In the genomic region with DNA sequence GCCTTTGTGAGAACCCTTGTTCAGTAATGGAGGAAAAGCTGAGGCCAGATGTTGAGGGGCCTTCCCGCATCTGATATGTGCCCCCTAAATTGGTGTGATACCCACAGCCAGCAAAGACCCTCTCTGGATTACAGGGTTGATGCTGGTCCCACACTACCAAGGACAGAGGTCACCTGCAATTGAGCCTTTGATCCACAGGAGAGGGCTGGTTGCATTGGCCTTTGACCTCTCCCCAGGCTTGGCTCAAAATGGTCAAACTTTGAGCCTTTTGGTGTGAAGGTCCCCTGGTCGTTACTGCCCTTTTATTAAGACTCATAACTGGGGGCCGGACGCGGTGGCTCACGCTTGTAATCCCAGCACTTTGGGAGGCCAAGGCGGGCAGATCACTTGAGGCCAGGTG, we compare ENCODE assay signal across 2 cellular contexts.
TF ChIP-seq lines count a peak whose summit lies in the region.

No MANE protein-coding gene starts in this region.

TF ChIP-seq in HEK293, 187 proteins besides CTCF, POLR2A, EP300 and RAD21:
- TF ChIP-seq ZNF211 (tag by site-specific recombination; IDR thresholded peaks at IDR 0.05; ENCODE audit: low read depth) = no peak
- TF ChIP-seq, protein P1, sequence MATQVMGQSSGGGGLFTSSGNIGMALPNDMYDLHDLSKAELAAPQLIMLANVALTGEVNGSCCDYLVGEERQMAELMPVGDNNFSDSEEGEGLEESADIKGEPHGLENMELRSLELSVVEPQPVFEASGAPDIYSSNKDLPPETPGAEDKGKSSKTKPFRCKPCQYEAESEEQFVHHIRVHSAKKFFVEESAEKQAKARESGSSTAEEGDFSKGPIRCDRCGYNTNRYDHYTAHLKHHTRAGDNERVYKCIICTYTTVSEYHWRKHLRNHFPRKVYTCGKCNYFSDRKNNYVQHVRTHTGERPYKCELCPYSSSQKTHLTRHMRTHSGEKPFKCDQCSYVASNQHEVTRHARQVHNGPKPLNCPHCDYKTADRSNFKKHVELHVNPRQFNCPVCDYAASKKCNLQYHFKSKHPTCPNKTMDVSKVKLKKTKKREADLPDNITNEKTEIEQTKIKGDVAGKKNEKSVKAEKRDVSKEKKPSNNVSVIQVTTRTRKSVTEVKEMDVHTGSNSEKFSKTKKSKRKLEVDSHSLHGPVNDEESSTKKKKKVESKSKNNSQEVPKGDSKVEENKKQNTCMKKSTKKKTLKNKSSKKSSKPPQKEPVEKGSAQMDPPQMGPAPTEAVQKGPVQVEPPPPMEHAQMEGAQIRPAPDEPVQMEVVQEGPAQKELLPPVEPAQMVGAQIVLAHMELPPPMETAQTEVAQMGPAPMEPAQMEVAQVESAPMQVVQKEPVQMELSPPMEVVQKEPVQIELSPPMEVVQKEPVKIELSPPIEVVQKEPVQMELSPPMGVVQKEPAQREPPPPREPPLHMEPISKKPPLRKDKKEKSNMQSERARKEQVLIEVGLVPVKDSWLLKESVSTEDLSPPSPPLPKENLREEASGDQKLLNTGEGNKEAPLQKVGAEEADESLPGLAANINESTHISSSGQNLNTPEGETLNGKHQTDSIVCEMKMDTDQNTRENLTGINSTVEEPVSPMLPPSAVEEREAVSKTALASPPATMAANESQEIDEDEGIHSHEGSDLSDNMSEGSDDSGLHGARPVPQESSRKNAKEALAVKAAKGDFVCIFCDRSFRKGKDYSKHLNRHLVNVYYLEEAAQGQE (tag by site-specific recombination; IDR thresholded peaks at IDR 0.05) = peak; percentile 39; the same call in 1 of the 2 replicates
TF ChIP-seq in HEK293: peak in this region for 1.

TF ChIP-seq in K562, 482 proteins besides CTCF, POLR2A, EP300 and RAD21:
- TF ChIP-seq, protein P2, sequence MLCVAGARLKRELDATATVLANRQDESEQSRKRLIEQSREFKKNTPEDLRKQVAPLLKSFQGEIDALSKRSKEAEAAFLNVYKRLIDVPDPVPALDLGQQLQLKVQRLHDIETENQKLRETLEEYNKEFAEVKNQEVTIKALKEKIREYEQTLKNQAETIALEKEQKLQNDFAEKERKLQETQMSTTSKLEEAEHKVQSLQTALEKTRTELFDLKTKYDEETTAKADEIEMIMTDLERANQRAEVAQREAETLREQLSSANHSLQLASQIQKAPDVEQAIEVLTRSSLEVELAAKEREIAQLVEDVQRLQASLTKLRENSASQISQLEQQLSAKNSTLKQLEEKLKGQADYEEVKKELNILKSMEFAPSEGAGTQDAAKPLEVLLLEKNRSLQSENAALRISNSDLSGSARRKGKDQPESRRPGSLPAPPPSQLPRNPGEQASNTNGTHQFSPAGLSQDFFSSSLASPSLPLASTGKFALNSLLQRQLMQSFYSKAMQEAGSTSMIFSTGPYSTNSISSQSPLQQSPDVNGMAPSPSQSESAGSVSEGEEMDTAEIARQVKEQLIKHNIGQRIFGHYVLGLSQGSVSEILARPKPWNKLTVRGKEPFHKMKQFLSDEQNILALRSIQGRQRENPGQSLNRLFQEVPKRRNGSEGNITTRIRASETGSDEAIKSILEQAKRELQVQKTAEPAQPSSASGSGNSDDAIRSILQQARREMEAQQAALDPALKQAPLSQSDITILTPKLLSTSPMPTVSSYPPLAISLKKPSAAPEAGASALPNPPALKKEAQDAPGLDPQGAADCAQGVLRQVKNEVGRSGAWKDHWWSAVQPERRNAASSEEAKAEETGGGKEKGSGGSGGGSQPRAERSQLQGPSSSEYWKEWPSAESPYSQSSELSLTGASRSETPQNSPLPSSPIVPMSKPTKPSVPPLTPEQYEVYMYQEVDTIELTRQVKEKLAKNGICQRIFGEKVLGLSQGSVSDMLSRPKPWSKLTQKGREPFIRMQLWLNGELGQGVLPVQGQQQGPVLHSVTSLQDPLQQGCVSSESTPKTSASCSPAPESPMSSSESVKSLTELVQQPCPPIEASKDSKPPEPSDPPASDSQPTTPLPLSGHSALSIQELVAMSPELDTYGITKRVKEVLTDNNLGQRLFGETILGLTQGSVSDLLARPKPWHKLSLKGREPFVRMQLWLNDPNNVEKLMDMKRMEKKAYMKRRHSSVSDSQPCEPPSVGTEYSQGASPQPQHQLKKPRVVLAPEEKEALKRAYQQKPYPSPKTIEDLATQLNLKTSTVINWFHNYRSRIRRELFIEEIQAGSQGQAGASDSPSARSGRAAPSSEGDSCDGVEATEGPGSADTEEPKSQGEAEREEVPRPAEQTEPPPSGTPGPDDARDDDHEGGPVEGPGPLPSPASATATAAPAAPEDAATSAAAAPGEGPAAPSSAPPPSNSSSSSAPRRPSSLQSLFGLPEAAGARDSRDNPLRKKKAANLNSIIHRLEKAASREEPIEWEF (CRISPR knock-in tag; IDR thresholded peaks at IDR 0.05) = no peak
- TF ChIP-seq NR2C2 (CRISPR knock-in tag; IDR thresholded peaks at IDR 0.05) = no peak
- peak; percentile 15; the same call in 1 of the 2 replicates for TF ChIP-seq NR2C2 (tag; IDR thresholded peaks at IDR 0.05)
- no peak for TF ChIP-seq ZSCAN32 (CRISPR knock-in tag; IDR thresholded peaks at IDR 0.05)
- TF ChIP-seq ZNF174 (CRISPR knock-in tag; IDR thresholded peaks at IDR 0.05) = no peak
- 0 out of 2 replicates have a peak, but pooled peaks have one; percentile 50 for TF ChIP-seq NR2C1 (IDR thresholded peaks at IDR 0.05)
- peak; percentile 70 for TF ChIP-seq NR2C1 (tag; IDR thresholded peaks at IDR 0.05)
- TF ChIP-seq, protein P3, sequence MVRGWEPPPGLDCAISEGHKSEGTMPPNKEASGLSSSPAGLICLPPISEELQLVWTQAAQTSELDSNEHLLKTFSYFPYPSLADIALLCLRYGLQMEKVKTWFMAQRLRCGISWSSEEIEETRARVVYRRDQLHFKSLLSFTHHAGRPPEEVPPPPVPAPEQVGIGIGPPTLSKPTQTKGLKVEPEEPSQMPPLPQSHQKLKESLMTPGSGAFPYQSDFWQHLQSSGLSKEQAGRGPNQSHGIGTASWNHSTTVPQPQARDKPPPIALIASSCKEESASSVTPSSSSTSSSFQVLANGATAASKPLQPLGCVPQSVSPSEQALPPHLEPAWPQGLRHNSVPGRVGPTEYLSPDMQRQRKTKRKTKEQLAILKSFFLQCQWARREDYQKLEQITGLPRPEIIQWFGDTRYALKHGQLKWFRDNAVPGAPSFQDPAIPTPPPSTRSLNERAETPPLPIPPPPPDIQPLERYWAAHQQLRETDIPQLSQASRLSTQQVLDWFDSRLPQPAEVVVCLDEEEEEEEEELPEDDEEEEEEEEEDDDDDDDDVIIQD (CRISPR knock-in tag; IDR thresholded peaks at IDR 0.05) = no peak
- TF ChIP-seq CBFA2T3 (IDR thresholded peaks at IDR 0.05) = no peak
- no peak for TF ChIP-seq MCM5 (IDR thresholded peaks at IDR 0.05; ENCODE audit: low read depth)
